Comparison of ENCODE assay signal across 15 cellular contexts in genomic region chr5:148388692-148389091, GRCh38. TPM values are rescaled to one million over a fixed set of nuclear protein-coding genes. Genes with fewer than 3 reads are reported as not detected.
DNase-seq lines count a peak whose midpoint lies in the region; ATAC-seq and TF ChIP-seq lines count a peak whose summit lies in the region.
"Had no signal": no experiment of that assay in that cellular context is flagged by ENCODE, and none has a peak within 500 bp of the region (broad histone marks: within the 10 kb centered on the region; RNA-seq: fewer than 3 reads in every experiment).

No MANE protein-coding gene starts in this region.

- H3K4me1 Mint-ChIP-seq in activated naive CD4-positive, alpha-beta T cell treated with anti-CD3 and anti-CD28 coated beads for 36 hours (ENCODE audit: low read depth): peaks cover 81% of the 10 kb centered on the region
- H3K4me1 Mint-ChIP-seq in activated naive CD8-positive, alpha-beta T cell (ENCODE audit: low read depth): peaks cover 83% of the 10 kb centered on the region
- peaks cover 80% of the 10 kb centered on the region for H3K4me1 Mint-ChIP-seq in stimulated activated effector memory CD8-positive, alpha-beta T cell treated with anti-CD3 and anti-CD28 coated beads, Interleukin-12 subunit alpha, Interleukin-12 subunit beta, amount 100 ng/mL, for 72 hours

- H3K27ac Mint-ChIP-seq in activated naive CD4-positive, alpha-beta T cell treated with anti-CD3 and anti-CD28 coated beads for 36 hours: peak overlapping the region; percentile 86
- H3K27ac Mint-ChIP-seq in activated naive CD8-positive, alpha-beta T cell: peak overlapping the region; percentile 70
- H3K27ac Mint-ChIP-seq in stimulated activated effector memory CD8-positive, alpha-beta T cell treated with anti-CD3 and anti-CD28 coated beads, Interleukin-12 subunit alpha, Interleukin-12 subunit beta, amount 100 ng/mL, for 72 hours: peak overlapping the region; percentile 83

- TF ChIP-seq POLR2A in GM18505 (IDR thresholded peaks at IDR 0.05; ENCODE audit: borderline replicate concordance, extremely low read depth, insufficient read depth, insufficient read length): no peak

- peaks cover 32% of the 10 kb centered on the region for H3K36me3 Mint-ChIP-seq in activated naive CD4-positive, alpha-beta T cell treated with anti-CD3 and anti-CD28 coated beads for 36 hours (ENCODE audit: low read depth)
- H3K36me3 Mint-ChIP-seq in activated naive CD8-positive, alpha-beta T cell: peaks cover 10% of the 10 kb centered on the region
- H3K36me3 Mint-ChIP-seq in stimulated activated effector memory CD8-positive, alpha-beta T cell treated with anti-CD3 and anti-CD28 coated beads, Interleukin-12 subunit alpha, Interleukin-12 subunit beta, amount 100 ng/mL, for 72 hours: peaks cover 44% of the 10 kb centered on the region

- no peak for DNase-seq in activated naive CD4-positive, alpha-beta T cell treated with anti-CD3 and anti-CD28 coated beads for 36 hours
- no peak for DNase-seq in activated naive CD4-positive, alpha-beta T cell treated with anti-CD3 and anti-CD28 coated beads, Interleukin-2, amount 50 U/mL, for 16 hours
- DNase-seq in stimulated activated effector memory CD8-positive, alpha-beta T cell treated with anti-CD3 and anti-CD28 coated beads, Interleukin-12 subunit alpha, Interleukin-12 subunit beta, amount 100 ng/mL, for 72 hours (ENCODE audit: low spot score in 2 of 2): no peak
- no peak for DNase-seq in HuH-7.5 (ENCODE audit: low spot score)
- DNase-seq: effector CD8-positive, alpha-beta T cell; NCI-H1417 treated with DMSO at 0.1 percent for 48 hours; NCI-H446 treated with DMSO at 0.1 percent for 48 hours had no signal

- no peaks in the 10 kb centered on the region for H3K27me3 Mint-ChIP-seq in activated naive CD4-positive, alpha-beta T cell treated with anti-CD3 and anti-CD28 coated beads for 36 hours (ENCODE audit: low read depth)
- H3K27me3 Mint-ChIP-seq in activated naive CD8-positive, alpha-beta T cell: no peaks in the 10 kb centered on the region

- CTCF ChIA-PET in activated naive CD4-positive, alpha-beta T cell treated with anti-CD3 and anti-CD28 coated beads for 36 hours (lab: Charles Lee): interaction anchor here (1.0 to 1.4 kb wide), 2 partner anchors 10 to 345 kb away, joined by 3 to 5 read pairs; no protein-coding TSS in a partner anchor

- peak overlapping the region; percentile 25 for H3K4me3 Mint-ChIP-seq in activated naive CD4-positive, alpha-beta T cell treated with anti-CD3 and anti-CD28 coated beads for 36 hours
- H3K4me3 Mint-ChIP-seq in activated naive CD8-positive, alpha-beta T cell: peak overlapping the region; percentile 69
- H3K4me3 Mint-ChIP-seq in stimulated activated effector memory CD8-positive, alpha-beta T cell treated with anti-CD3 and anti-CD28 coated beads, Interleukin-12 subunit alpha, Interleukin-12 subunit beta, amount 100 ng/mL, for 72 hours: peak overlapping the region; percentile 54

- no peaks in the 10 kb centered on the region for H3K9me3 Mint-ChIP-seq in activated naive CD4-positive, alpha-beta T cell treated with anti-CD3 and anti-CD28 coated beads for 36 hours
- no peaks in the 10 kb centered on the region for H3K9me3 Mint-ChIP-seq in activated naive CD8-positive, alpha-beta T cell (ENCODE audit: low read depth)
- H3K9me3 Mint-ChIP-seq in stimulated activated effector memory CD8-positive, alpha-beta T cell treated with anti-CD3 and anti-CD28 coated beads, Interleukin-12 subunit alpha, Interleukin-12 subunit beta, amount 100 ng/mL, for 72 hours: no peaks in the 10 kb centered on the region

- peak; percentile 37 for ATAC-seq in HG02610 (IDR thresholded peaks at IDR 0.05; ENCODE audit: unreplicated experiment)
- ATAC-seq in stimulated activated effector memory CD8-positive, alpha-beta T cell treated with anti-CD3 and anti-CD28 coated beads, Interleukin-12 subunit alpha, Interleukin-12 subunit beta, amount 100 ng/mL, for 72 hours: peak; percentile 74
- no peak for ATAC-seq in HG03159 (IDR thresholded peaks at IDR 0.05; ENCODE audit: unreplicated experiment)
- ATAC-seq in GM18505 (IDR thresholded peaks at IDR 0.05; ENCODE audit: unreplicated experiment): no peak
- ATAC-seq: gastroesophageal sphincter, K562, Panc1 had no signal

- intact Hi-C loops in activated naive CD4-positive, alpha-beta T cell treated with anti-CD3 and anti-CD28 coated beads for 36 hours (cut with micrococcal nuclease): loop anchor here (1.0 to 10.0 kb wide), 4 partner anchors 13 to 1346 kb away; partner anchors contain the start of gene PPARGC1B

RNA-seq across cellular contexts. Expression of gene FBXO38, which starts 4.9 kb away (rescaled TPM):
- total RNA-seq in activated naive CD4-positive, alpha-beta T cell treated with anti-CD3 and anti-CD28 coated beads for 36 hours: 10 to 100 TPM; 31.7 to 34.2 TPM

RNA-seq across cellular contexts. Expression of gene SPINK9, which starts 53.3 kb away (rescaled TPM):
- not detected for total RNA-seq in activated naive CD4-positive, alpha-beta T cell treated with anti-CD3 and anti-CD28 coated beads for 36 hours
- total RNA-seq: gastroesophageal sphincter, K562, osteoblast had no signal

Comparison
In these comparisons a context has a peak if more than half of its experiments do, and no peak if none do; other contexts are left out.
1. ATAC-seq: peak in HG02610 (single experiment) and stimulated activated effector memory CD8-positive, alpha-beta T cell treated with anti-CD3 and anti-CD28 coated beads, Interleukin-12 subunit alpha, Interleukin-12 subunit beta, amount 100 ng/mL, for 72 hours (single experiment); none in HG03159 (single experiment) and GM18505 (single experiment).
2. Peak in every context shown above with its lines, with median percentiles within 50 percentile points of each other: H3K27ac Mint-ChIP-seq and H3K4me3 Mint-ChIP-seq.